13 cellular contexts compared by ENCODE assay signal in the genomic region with DNA sequence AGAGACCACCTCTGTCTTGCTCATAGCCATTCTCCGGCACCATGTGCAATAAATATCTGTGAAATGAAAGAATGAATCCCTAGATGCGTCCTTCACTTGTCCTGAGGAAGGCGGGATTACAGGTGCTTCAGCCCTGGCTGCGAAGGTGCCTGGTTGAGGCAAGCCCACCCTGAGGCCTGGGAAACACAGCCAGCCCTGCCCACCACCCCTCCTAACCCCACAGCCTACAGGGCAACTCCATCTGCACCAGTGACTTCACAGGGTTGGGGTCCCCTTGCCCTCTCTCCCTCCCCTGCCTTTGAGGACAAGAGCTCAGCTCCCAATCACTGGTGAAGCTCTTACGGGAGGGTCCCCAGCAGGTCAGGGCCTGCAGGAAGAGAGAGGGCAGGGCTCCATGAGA. TPM values are rescaled to one million over a fixed set of nuclear protein-coding genes. Genes with fewer than 3 reads are reported as not detected.
DNase-seq lines count a peak whose midpoint lies in the region; ATAC-seq and TF ChIP-seq lines count a peak whose summit lies in the region.
"Had no signal": no experiment of that assay in that cellular context is flagged by ENCODE, and none has a peak within 500 bp of the region (broad histone marks: within the 10 kb centered on the region; RNA-seq: fewer than 3 reads in every experiment).

No MANE protein-coding gene starts in this region.

- H3K27ac ChIP-seq in right cardiac atrium (ENCODE audit: low read length) (peak overlapping the region; percentile 49), neuronal stem cell (replicated peaks; ENCODE audit: low read length) (no peak overlapping the region), vagina (peak overlapping the region; percentile 87), substantia nigra (ENCODE audit: low read depth, low read length, poor library complexity, severe bottlenecking) (no peak overlapping the region)
- H3K27ac ChIP-seq: PC-9 had no signal

- peak overlapping the region; percentile 86 for H2AK5ac ChIP-seq in neuronal stem cell (ENCODE audit: low read depth, low read length)

- TF ChIP-seq CTCF in chondrocyte (IDR thresholded peaks at IDR 0.05): no peak
- no peak for TF ChIP-seq CTCF in vagina (IDR thresholded peaks at IDR 0.05)

- no peaks in the 10 kb centered on the region for H3K9me3 ChIP-seq in right cardiac atrium (ENCODE audit: control insufficient read depth, low read length)
- no peaks in the 10 kb centered on the region for H3K9me3 ChIP-seq in neuronal stem cell (replicated peaks in 1 of 2; ENCODE audit: control insufficient read depth in 2 of 2, insufficient read depth in 1 of 2, low read depth in 1 of 2, low read length in 2 of 2)
- H3K9me3 ChIP-seq in vagina: no peaks in the 10 kb centered on the region
- H3K9me3 ChIP-seq: BLaER1 treated with 17β-estradiol and CSF1 and Interleukin-3, amounts not matched to agents 10 nM and 100 nM had no signal

- peaks cover 2% of the 10 kb centered on the region for H3K27me3 Mint-ChIP-seq in chondrocyte (ENCODE audit: low read depth)

- H3K27me3 ChIP-seq in right cardiac atrium (ENCODE audit: control insufficient read depth, insufficient read depth) (no peaks in the 10 kb centered on the region), neuronal stem cell (ENCODE audit: control insufficient read depth in 3 of 3, insufficient read depth in 3 of 3, low read depth in 1 of 3, low read length in 3 of 3) (peaks cover 0 to 15% (median 0%) of the 10 kb centered on the region in 3 experiments), vagina (no peaks in the 10 kb centered on the region)
- H3K27me3 ChIP-seq: BLaER1 treated with 17β-estradiol and CSF1 and Interleukin-3, amounts not matched to agents 10 nM and 100 nM had no signal

- peak overlapping the region; percentile 17 for H3K27ac Mint-ChIP-seq in chondrocyte (ENCODE audit: unreplicated experiment)

- H3K4me1 Mint-ChIP-seq in chondrocyte (ENCODE audit: low read depth): peaks cover 56% of the 10 kb centered on the region

- no peak overlapping the region for H2BK15ac ChIP-seq in neuronal stem cell (ENCODE audit: low read length)

- no peak overlapping the region for H3K4ac ChIP-seq in neuronal stem cell (ENCODE audit: low read length)

- no peaks in the 10 kb centered on the region for H3K9me3 Mint-ChIP-seq in chondrocyte (ENCODE audit: low read depth)
- H3K9me3 Mint-ChIP-seq: naive B cell had no signal

- H3K36me3 ChIP-seq in neuronal stem cell (replicated peaks in 1 of 2; ENCODE audit: control insufficient read depth in 2 of 2, insufficient read depth in 2 of 2, low read length in 2 of 2) (no peaks in the 10 kb centered on the region), vagina (no peaks in the 10 kb centered on the region)
- H3K36me3 ChIP-seq: BLaER1 treated with 17β-estradiol and CSF1 and Interleukin-3, amounts not matched to agents 10 nM and 100 nM had no signal

- H3K4me3 ChIP-seq in right cardiac atrium (ENCODE audit: low read length) (no peak overlapping the region), neuronal stem cell (ENCODE audit: low read length in 2 of 2) (peak overlapping the region in 1 of 2 donors; percentile 32), vagina (peak overlapping the region in 1 of 2 donors; percentile 21)
- H3K4me3 ChIP-seq: BLaER1 treated with 17β-estradiol and CSF1 and Interleukin-3, amounts not matched to agents 10 nM and 100 nM; PC-9 had no signal

- intact Hi-C loops in right cardiac atrium (cut with DNase I) (loop anchor here in 1 of 4 donors (10.0 kb wide), 1 partner anchor 143 kb away; the partner anchor contains the start of gene AHNAK), left ventricle myocardium superior (cut with micrococcal nuclease) (no loop called here), vagina (cut with DNase I) (no loop called here)

- no peak overlapping the region for H3K4me2 ChIP-seq in neuronal stem cell (ENCODE audit: insufficient read depth, low read length, poor library complexity, severe bottlenecking)
- H3K4me2 ChIP-seq: PC-9 had no signal

- H3K4me1 ChIP-seq in right cardiac atrium (ENCODE audit: control insufficient read depth, insufficient read depth, low read length) (peaks cover 19% of the 10 kb centered on the region), neuronal stem cell (ENCODE audit: control insufficient read depth in 2 of 2, insufficient read depth in 1 of 2, low read depth in 1 of 2, low read length in 2 of 2) (peaks cover 8 to 17% of the 10 kb centered on the region in 2 donors), vagina (peaks cover 82% of the 10 kb centered on the region)

- H3K9ac ChIP-seq in neuronal stem cell (ENCODE audit: low read depth, low read length, poor library complexity): no peak overlapping the region
- H3K9ac ChIP-seq: BLaER1 treated with 17β-estradiol and CSF1 and Interleukin-3, amounts not matched to agents 10 nM and 100 nM had no signal

- TF ChIP-seq POLR2A in vagina (IDR thresholded peaks at IDR 0.05): no peak

- ATAC-seq in right cardiac atrium (no peak), left ventricle myocardium superior (no peak)

- no peak overlapping the region for H3K4me3 Mint-ChIP-seq in chondrocyte (ENCODE audit: unreplicated experiment)

- H2BK120ac ChIP-seq in neuronal stem cell (ENCODE audit: low read depth, low read length): no peak overlapping the region

- no peaks in the 10 kb centered on the region for H3K79me1 ChIP-seq in neuronal stem cell (ENCODE audit: low read depth, low read length)

- no peaks in the 10 kb centered on the region for H3K36me3 Mint-ChIP-seq in chondrocyte (ENCODE audit: low read depth)
- H3K36me3 Mint-ChIP-seq: naive B cell had no signal

- H3K23ac ChIP-seq in neuronal stem cell (ENCODE audit: low read depth, low read length, poor library complexity): no peak overlapping the region

- H3K14ac ChIP-seq in neuronal stem cell (ENCODE audit: low read length): peak overlapping the region; percentile 59

- H2BK12ac ChIP-seq in neuronal stem cell (ENCODE audit: low read length): no peak overlapping the region

- no peak overlapping the region for H4K91ac ChIP-seq in neuronal stem cell (ENCODE audit: low read depth, low read length, poor library complexity)

- no peak overlapping the region for H2AFZ ChIP-seq in neuronal stem cell (ENCODE audit: low read length)
- H2AFZ ChIP-seq: PC-9 had no signal

- no peak overlapping the region for H2BK5ac ChIP-seq in neuronal stem cell (ENCODE audit: low read length)

- no peak overlapping the region for H4K8ac ChIP-seq in neuronal stem cell (ENCODE audit: low read depth, low read length)

- DNase-seq in right cardiac atrium (no peak), left ventricle myocardium superior (no peak), chondrocyte (ENCODE audit: low spot score) (peak; percentile 40), neuronal stem cell (ENCODE audit: low spot score) (no peak), vagina (ENCODE audit: extremely low spot score in 2 of 2) (no peak), substantia nigra (lab: John Stamatoyannopoulos, UW) (no peak), MV-4-11 (lab: John Stamatoyannopoulos, UW) (no peak), COLO829 (ENCODE audit: low spot score) (no peak)
- DNase-seq: GOT3, KG1, naive B cell had no signal

- H3K18ac ChIP-seq in neuronal stem cell (ENCODE audit: low read length): peak overlapping the region; percentile 38

- WGBS in right cardiac atrium: 85% methylated on average over 5 of the region's 5 CpGs
- WGBS in neuronal stem cell (ENCODE audit: extremely low coverage in 2 of 2, insufficient read length in 2 of 2, insufficient replicate concordance in 1 of 2), 2 donors: no CpG with 5 or more reads among the region's 5 CpGs

RNA-seq across cellular contexts. Expression of gene SCGB1A1, which starts 17.5 kb away (rescaled TPM):
- total RNA-seq in right cardiac atrium: not detected
- not detected for polyA plus RNA-seq in right cardiac atrium
- not detected for total RNA-seq in left ventricle myocardium superior
- total RNA-seq in chondrocyte: not detected in 3 replicates
- not detected for polyA plus RNA-seq in neuronal stem cell (2013, experiment 1 of 2)
- polyA plus RNA-seq in neuronal stem cell (2013, experiment 2 of 2): not detected
- total RNA-seq in vagina: not detected
- total RNA-seq: PC-9 had no signal

Comparison
In these comparisons a context has a peak if more than half of its experiments do, and no peak if none do; other contexts are left out.
1. H3K27ac ChIP-seq: peak in right cardiac atrium (single experiment) and vagina (single experiment); none in neuronal stem cell (single experiment) and substantia nigra (single experiment).